In the genomic region with DNA sequence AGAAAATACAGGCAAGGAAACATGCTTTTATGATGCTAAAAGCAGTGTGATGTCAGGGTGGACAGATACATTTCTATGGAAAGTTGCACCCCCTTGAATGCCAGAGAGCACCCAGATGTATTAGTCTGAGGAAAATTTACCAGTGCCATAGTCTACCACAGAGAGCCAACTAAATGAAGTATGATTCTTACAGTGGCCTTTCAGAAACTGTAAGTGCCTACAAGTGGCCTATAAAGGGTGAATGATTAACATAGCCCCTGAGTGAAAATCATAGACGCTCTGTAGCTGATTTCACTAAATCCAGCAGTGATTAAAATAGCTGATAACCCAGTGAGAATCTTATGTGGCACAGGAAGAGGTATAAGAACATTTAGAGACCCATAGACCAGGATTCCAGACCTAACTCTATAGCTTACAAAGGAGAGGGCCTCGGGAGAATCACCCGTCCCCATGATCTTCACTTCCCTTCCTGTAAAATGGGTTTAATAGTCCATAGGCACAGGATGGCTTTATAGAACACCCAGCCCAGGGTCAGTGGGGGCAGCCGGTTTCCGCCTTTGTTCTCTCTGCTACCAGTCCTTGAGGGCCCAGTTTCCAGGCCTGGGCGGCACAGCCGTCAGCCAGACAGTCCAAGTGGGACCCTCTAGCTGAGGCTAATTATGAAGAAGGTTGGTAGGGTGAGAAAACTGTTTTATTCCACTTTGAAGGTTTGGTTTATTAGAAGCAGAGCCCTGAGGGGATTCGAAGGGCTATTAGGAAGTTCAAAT, we compare ENCODE assay signal across 17 cellular contexts. TPM values are rescaled to one million over a fixed set of nuclear protein-coding genes. Genes with fewer than 3 reads are reported as not detected.
DNase-seq lines count a peak whose midpoint lies in the region; ATAC-seq and TF ChIP-seq lines count a peak whose summit lies in the region.
"Had no signal": no experiment of that assay in that cellular context is flagged by ENCODE, and none has a peak within 500 bp of the region (broad histone marks: within the 10 kb centered on the region; RNA-seq: fewer than 3 reads in every experiment).

No MANE protein-coding gene starts in this region.

- POLR2A ChIA-PET in MCF 10A (lab: Yijun Ruan, JAX): no interaction called here

- CTCF ChIA-PET in activated naive CD4-positive, alpha-beta T cell treated with anti-CD3 and anti-CD28 coated beads, Interleukin-2, amount 10 ng/mL, durations not matched to agents 7 days and 5 days (lab: Charles Lee): no interaction called here
- CTCF ChIA-PET in MCF 10A (lab: Yijun Ruan, JAX): interaction anchor here (1.6 kb wide), 1 partner anchor 148 kb away, joined by 3 read pairs; no protein-coding TSS in a partner anchor

- TF ChIP-seq CTCF in GM23338 (conservative IDR thresholded peaks at IDR 0.05; ENCODE audit: low read depth in 2 of 2) (no peak), endodermal cell (conservative IDR thresholded peaks at IDR 0.05) (no peak), lower lobe of right lung (IDR thresholded peaks at IDR 0.05) (no peak), progenitor cell of endocrine pancreas (IDR thresholded peaks at IDR 0.05; ENCODE audit: unreplicated experiment) (no peak), adrenal gland (IDR thresholded peaks at IDR 0.05) (no peak), MCF 10A (IDR thresholded peaks at IDR 0.05; ENCODE audit: unreplicated experiment) (no peak)

- H3K4me1 ChIP-seq in GM23338 (ENCODE audit: insufficient read depth) (peaks cover 4% of the 10 kb centered on the region; the same call in 1 of the 2 replicates), endodermal cell (ENCODE audit: control insufficient read depth, insufficient read depth, low read length) (no peaks in the 10 kb centered on the region), lower lobe of right lung (peaks cover 8% of the 10 kb centered on the region), adrenal gland (replicated peaks in 1 of 2) (no peaks in the 10 kb centered on the region)
- H3K4me1 ChIP-seq: SJSA1 had no signal

- H3K36me3 Mint-ChIP-seq in GM23338 (ENCODE audit: low read depth) (no peaks in the 10 kb centered on the region), endodermal cell (ENCODE audit: low read depth) (no peaks in the 10 kb centered on the region), progenitor cell of endocrine pancreas (ENCODE audit: insufficient read depth) (no peaks in the 10 kb centered on the region), MCF 10A (ENCODE audit: insufficient read depth, unreplicated experiment) (no peaks in the 10 kb centered on the region)
- H3K36me3 Mint-ChIP-seq in activated naive CD4-positive, alpha-beta T cell treated with anti-CD3 and anti-CD28 coated beads, Interleukin-2, amount 10 ng/mL, durations not matched to agents 7 days and 5 days: no peaks in the 10 kb centered on the region

- H3K27me3 ChIP-seq in GM23338 (ENCODE audit: insufficient read depth) (peaks cover 34% of the 10 kb centered on the region), endodermal cell (ENCODE audit: control insufficient read depth, insufficient read depth, low read length, poor library complexity, severe bottlenecking) (peaks cover 47% of the 10 kb centered on the region), lower lobe of right lung (ENCODE audit: low read depth) (peaks cover 6% of the 10 kb centered on the region), adrenal gland (peaks cover 13% of the 10 kb centered on the region)

- H3K27ac Mint-ChIP-seq in GM23338 (no peak overlapping the region), endodermal cell (no peak overlapping the region), progenitor cell of endocrine pancreas (no peak overlapping the region), MCF 10A (ENCODE audit: low read depth, unreplicated experiment) (no peak overlapping the region)
- no peak overlapping the region for H3K27ac Mint-ChIP-seq in activated naive CD4-positive, alpha-beta T cell treated with anti-CD3 and anti-CD28 coated beads, Interleukin-2, amount 10 ng/mL, durations not matched to agents 7 days and 5 days

- H3K9me3 Mint-ChIP-seq in GM23338 (no peaks in the 10 kb centered on the region), endodermal cell (no peaks in the 10 kb centered on the region), progenitor cell of endocrine pancreas (ENCODE audit: low read depth) (no peaks in the 10 kb centered on the region), MCF 10A (ENCODE audit: unreplicated experiment) (no peaks in the 10 kb centered on the region)
- H3K9me3 Mint-ChIP-seq in activated naive CD4-positive, alpha-beta T cell treated with anti-CD3 and anti-CD28 coated beads, Interleukin-2, amount 10 ng/mL, durations not matched to agents 7 days and 5 days: no peaks in the 10 kb centered on the region

- intact Hi-C loops in lower lobe of right lung (cut with DNase I) (no loop called here), adrenal gland (cut with DNase I) (no loop called here), MCF 10A (cut with micrococcal nuclease) (no loop called here)

- H3K36me3 ChIP-seq in GM23338 (ENCODE audit: insufficient read depth) (no peaks in the 10 kb centered on the region), endodermal cell (ENCODE audit: control insufficient read depth, insufficient read depth, low read length) (no peaks in the 10 kb centered on the region), lower lobe of right lung (no peaks in the 10 kb centered on the region), adrenal gland (replicated peaks in 1 of 2) (no peaks in the 10 kb centered on the region)
- H3K36me3 ChIP-seq: SJSA1 had no signal

- H3F3A ChIP-seq in GM23338 (replicated peaks; ENCODE audit: low read depth): no peaks in the 10 kb centered on the region

- peaks cover 13% of the 10 kb centered on the region for H3K27me3 Mint-ChIP-seq in GM23338 (ENCODE audit: insufficient read depth, low read depth, poor library complexity)
- H3K27me3 Mint-ChIP-seq in endodermal cell (ENCODE audit: insufficient read depth): peaks cover 42% of the 10 kb centered on the region
- peaks cover 65% of the 10 kb centered on the region for H3K27me3 Mint-ChIP-seq in progenitor cell of endocrine pancreas
- peaks cover 28% of the 10 kb centered on the region for H3K27me3 Mint-ChIP-seq in activated naive CD4-positive, alpha-beta T cell treated with anti-CD3 and anti-CD28 coated beads, Interleukin-2, amount 10 ng/mL, durations not matched to agents 7 days and 5 days
- no peaks in the 10 kb centered on the region for H3K27me3 Mint-ChIP-seq in MCF 10A (ENCODE audit: insufficient read depth, unreplicated experiment)

- H4K20me1 ChIP-seq in GM23338 (replicated peaks; ENCODE audit: insufficient read depth): no peaks in the 10 kb centered on the region

- no peaks in the 10 kb centered on the region for H3K9me2 ChIP-seq in GM23338 (ENCODE audit: insufficient read depth)

- no peaks in the 10 kb centered on the region for H3K79me2 ChIP-seq in GM23338 (replicated peaks; ENCODE audit: insufficient read depth)

- no peak overlapping the region for H3K9ac ChIP-seq in endodermal cell (ENCODE audit: extremely low read depth, low read length, poor library complexity, severe bottlenecking)

- H3K27ac ChIP-seq in GM23338 (ENCODE audit: low read depth): no peak overlapping the region
- no peak overlapping the region for H3K27ac ChIP-seq in endodermal cell (ENCODE audit: low read depth, low read length)
- no peak overlapping the region for H3K27ac ChIP-seq in lower lobe of right lung
- no peak overlapping the region for H3K27ac ChIP-seq in adrenal gland
- H3K27ac ChIP-seq: C4-2B, PC-9, SJSA1 had no signal

- DNase-seq in GM23338 (ENCODE audit: low spot score) (no peak), endodermal cell (no peak), lower lobe of right lung (no peak), progenitor cell of endocrine pancreas (ENCODE audit: low spot score, unreplicated experiment) (no peak), adrenal gland (no peak), MCF 10A (ENCODE audit: unreplicated experiment) (no peak)
- no peak for DNase-seq in activated CD4-positive, alpha-beta T cell treated with anti-CD3 and anti-CD28 coated beads for 4 hours
- DNase-seq in activated naive CD4-positive, alpha-beta T cell treated with anti-CD3 and anti-CD28 coated beads, Interleukin-2, amount 10 ng/mL, durations not matched to agents 7 days and 5 days: no peak
- DNase-seq: EL, KG1, NCI-H2081 treated with DMSO at 0.1 percent for 48 hours, PC-9 had no signal

- peak overlapping the region; percentile 82 for H3K4me2 ChIP-seq in GM23338
- H3K4me2 ChIP-seq: PC-9 had no signal

- H3K9me3 ChIP-seq in endodermal cell (ENCODE audit: control insufficient read depth, low read length) (no peaks in the 10 kb centered on the region), lower lobe of right lung (no peaks in the 10 kb centered on the region), adrenal gland (replicated peaks in 1 of 3) (no peaks in the 10 kb centered on the region)
- H3K9me3 ChIP-seq: SJSA1 had no signal

- BruUV-seq in MCF 10A (replicated peaks; lab: Mats Ljungman, UMichigan): no TSS peak

- H3K4me1 Mint-ChIP-seq in GM23338 (peaks cover 16% of the 10 kb centered on the region), endodermal cell (peaks cover 17% of the 10 kb centered on the region), progenitor cell of endocrine pancreas (ENCODE audit: low read depth) (peaks cover 9% of the 10 kb centered on the region), MCF 10A (ENCODE audit: insufficient read depth, unreplicated experiment) (no peaks in the 10 kb centered on the region)
- H3K4me1 Mint-ChIP-seq in activated naive CD4-positive, alpha-beta T cell treated with anti-CD3 and anti-CD28 coated beads, Interleukin-2, amount 10 ng/mL, durations not matched to agents 7 days and 5 days: no peaks in the 10 kb centered on the region

- no peak for TF ChIP-seq POLR2A in adrenal gland (IDR thresholded peaks at IDR 0.05)

- H2AFZ ChIP-seq in GM23338: peak overlapping the region; percentile 96
- H2AFZ ChIP-seq: PC-9 had no signal

- H3K4me3 Mint-ChIP-seq in GM23338 (peak overlapping the region; percentile 67), endodermal cell (peak overlapping the region; percentile 51), progenitor cell of endocrine pancreas (ENCODE audit: low read depth) (peak overlapping the region; percentile 52), MCF 10A (ENCODE audit: unreplicated experiment) (no peak overlapping the region)
- H3K4me3 Mint-ChIP-seq in activated naive CD4-positive, alpha-beta T cell treated with anti-CD3 and anti-CD28 coated beads, Interleukin-2, amount 10 ng/mL, durations not matched to agents 7 days and 5 days: no peak overlapping the region

- 89 to 90% methylated on average over 5 to 8 of the region's 8 CpGs for WGBS in endodermal cell (ENCODE audit: insufficient coverage in 1 of 2, insufficient read length in 1 of 2), 2 experiments
- 82 to 89% (median 85%) methylated on average over 8 of the region's 8 CpGs for WGBS in adrenal gland, 4 donors

- ATAC-seq in GM23338 (peak; percentile 13; the same call in 2 of the 3 replicates), lower lobe of right lung (peak; percentile 65 to 87)
- ATAC-seq: HCT116, HepG2 had no signal

- peak overlapping the region; percentile 61; the same call in 1 of the 2 replicates for H3K4me3 ChIP-seq in GM23338
- no peak overlapping the region for H3K4me3 ChIP-seq in endodermal cell (ENCODE audit: low read length)
- H3K4me3 ChIP-seq in lower lobe of right lung: no peak overlapping the region
- no peak overlapping the region for H3K4me3 ChIP-seq in adrenal gland
- H3K4me3 ChIP-seq: PC-9, SJSA1 had no signal

RNA-seq across cellular contexts. Expression of gene CACNA2D3, which starts 35.5 kb away (rescaled TPM):
- total RNA-seq in GM23338 (2014; rRNA removed; shearing (Covaris generic)): 2.3 and 3.7 TPM in 2 replicates
- 2.1 and 2.2 TPM in 2 replicates for polyA plus RNA-seq in GM23338 (2016; fragmentation: Nextera tagmentation; extraction: Ambion mirVana)
- total RNA-seq in endodermal cell: under 1 TPM in 1 of 2 donors, not detected in 1; 0.97 TPM
- 0.50 TPM for polyA plus RNA-seq in endodermal cell (2013, experiment 1 of 2)
- 0.41 TPM for polyA plus RNA-seq in endodermal cell (2013, experiment 2 of 2)
- total RNA-seq in lower lobe of right lung: 3.6 TPM
- 0.29 TPM in 1 of 2 replicates, not detected in the other for total RNA-seq in progenitor cell of endocrine pancreas
- total RNA-seq in adrenal gland: 1 to 10 TPM in 4 of 8 donors, under 1 TPM in 3, not detected in 1; 0.26 to 7.6 (median 1.4) TPM
- 10 to 100 TPM in 1 of 3 donors, 1 to 10 TPM in 2; 2.2 to 13.7 (median 5.1) TPM for polyA plus RNA-seq in adrenal gland
- 1.5 and 2.3 TPM in 2 replicates for total RNA-seq in MCF 10A (2022)
- total RNA-seq: A673, HepG2, SJSA1 had no signal
- polyA plus RNA-seq: HepG2 had no signal

Comparison
In these comparisons a context has a peak if more than half of its experiments do, and no peak if none do; other contexts are left out.
1. H3K4me3 Mint-ChIP-seq: peak in GM23338 (single experiment), endodermal cell (single experiment) and progenitor cell of endocrine pancreas (single experiment); none in activated naive CD4-positive, alpha-beta T cell treated with anti-CD3 and anti-CD28 coated beads, Interleukin-2, amount 10 ng/mL, durations not matched to agents 7 days and 5 days (single experiment) and MCF 10A (single experiment).